1 cellular context compared by ENCODE assay signal in the genomic region with DNA sequence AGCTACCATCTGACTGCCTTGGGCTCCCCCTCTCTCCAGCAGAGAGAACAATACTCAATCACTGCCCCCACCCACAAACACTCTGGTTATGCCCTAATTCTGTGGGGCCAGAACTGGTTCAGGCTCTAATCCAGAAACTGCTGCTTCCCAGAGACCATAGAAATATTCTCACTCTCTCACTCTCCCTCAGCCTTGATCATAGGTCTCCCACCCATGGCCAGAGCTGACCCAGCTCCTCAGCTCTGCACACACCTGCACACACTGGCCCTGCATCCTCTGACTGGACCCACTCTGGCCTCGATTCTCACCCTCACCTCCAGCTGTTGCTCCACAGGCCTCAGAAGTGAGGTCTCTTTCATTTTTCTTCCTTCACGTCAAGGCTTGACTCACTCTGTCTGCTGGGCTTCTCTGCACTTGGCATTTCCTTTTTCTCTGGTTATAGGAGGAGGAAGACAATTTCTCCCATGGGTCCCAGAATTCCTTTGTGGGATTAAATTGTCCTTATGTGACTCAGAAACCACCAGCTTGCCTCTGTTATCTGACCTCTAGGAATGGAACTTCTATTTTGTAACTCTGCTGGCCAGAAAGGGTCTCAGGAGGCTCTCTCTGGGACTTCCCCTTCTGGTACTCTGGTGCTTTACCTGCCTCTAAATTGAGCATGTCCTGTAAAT.
TF ChIP-seq lines count a peak whose summit lies in the region.

No MANE protein-coding gene starts in this region.

TF ChIP-seq in HCT116, 20 proteins besides CTCF, POLR2A, EP300 and RAD21 (continued from another document):
- TF ChIP-seq, protein P1, sequence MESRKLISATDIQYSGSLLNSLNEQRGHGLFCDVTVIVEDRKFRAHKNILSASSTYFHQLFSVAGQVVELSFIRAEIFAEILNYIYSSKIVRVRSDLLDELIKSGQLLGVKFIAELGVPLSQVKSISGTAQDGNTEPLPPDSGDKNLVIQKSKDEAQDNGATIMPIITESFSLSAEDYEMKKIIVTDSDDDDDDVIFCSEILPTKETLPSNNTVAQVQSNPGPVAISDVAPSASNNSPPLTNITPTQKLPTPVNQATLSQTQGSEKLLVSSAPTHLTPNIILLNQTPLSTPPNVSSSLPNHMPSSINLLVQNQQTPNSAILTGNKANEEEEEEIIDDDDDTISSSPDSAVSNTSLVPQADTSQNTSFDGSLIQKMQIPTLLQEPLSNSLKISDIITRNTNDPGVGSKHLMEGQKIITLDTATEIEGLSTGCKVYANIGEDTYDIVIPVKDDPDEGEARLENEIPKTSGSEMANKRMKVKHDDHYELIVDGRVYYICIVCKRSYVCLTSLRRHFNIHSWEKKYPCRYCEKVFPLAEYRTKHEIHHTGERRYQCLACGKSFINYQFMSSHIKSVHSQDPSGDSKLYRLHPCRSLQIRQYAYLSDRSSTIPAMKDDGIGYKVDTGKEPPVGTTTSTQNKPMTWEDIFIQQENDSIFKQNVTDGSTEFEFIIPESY (IDR thresholded peaks at IDR 0.05; ENCODE audit: extremely low read depth, insufficient replicate concordance, low read length): no peak
- no peak for TF ChIP-seq EGR1 (IDR thresholded peaks at IDR 0.05; ENCODE audit: low read depth)
